ENCODE assay signal across 1 cellular context in the genomic region with DNA sequence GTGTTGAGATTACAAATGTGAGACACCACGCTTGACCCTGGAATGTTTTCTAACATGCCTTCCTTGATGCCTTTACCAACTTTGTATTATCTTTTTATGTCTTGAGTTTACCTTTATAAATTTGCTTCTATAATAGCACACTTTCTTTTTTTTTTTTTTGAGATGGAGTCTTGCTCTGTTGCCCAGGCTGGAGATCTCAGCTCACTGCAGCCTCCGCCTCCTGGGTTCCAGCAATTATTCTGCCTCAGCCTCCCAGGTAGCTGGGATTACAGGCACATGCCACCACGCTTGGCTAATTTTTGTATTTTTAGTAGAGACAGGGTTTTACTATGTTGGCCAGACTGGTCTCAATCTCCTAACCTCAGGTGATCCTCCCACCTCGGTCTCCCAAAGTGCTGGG. TPM values are rescaled to one million over a fixed set of nuclear protein-coding genes. Genes with fewer than 3 reads are reported as not detected.
"Had no signal": no experiment of that assay in that cellular context is flagged by ENCODE, and none has a peak within 500 bp of the region (broad histone marks: within the 10 kb centered on the region; RNA-seq: fewer than 3 reads in every experiment).

No MANE protein-coding gene starts in this region.

RNA-seq across cellular contexts. Expression of gene CIART, which starts 32.3 kb away (rescaled TPM):
- total RNA-seq: SJCRH30 had no signal
